Comparison of ENCODE assay signal across 1 cellular context in the genomic region with DNA sequence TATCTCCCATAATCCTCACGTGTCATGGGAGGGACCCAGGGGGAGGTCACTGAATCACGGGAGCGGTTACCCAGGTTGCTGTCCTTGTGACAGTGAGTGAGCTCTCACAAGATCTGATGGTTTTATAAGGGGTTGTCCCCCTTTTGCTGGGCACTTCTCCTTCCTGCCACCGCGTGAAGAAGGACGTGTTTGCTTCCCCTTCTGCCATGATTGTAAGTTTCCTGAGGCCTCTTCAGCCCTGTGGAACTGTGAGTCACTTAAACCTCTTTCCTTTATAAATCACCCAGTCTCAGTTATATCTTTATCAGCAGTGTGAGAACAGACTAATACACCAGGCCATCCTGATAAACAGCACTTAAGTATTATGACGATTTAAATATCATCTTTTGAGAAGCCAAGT.
TF ChIP-seq lines count a peak whose summit lies in the region.

No MANE protein-coding gene starts in this region.

TF ChIP-seq in K562, 482 proteins besides CTCF, POLR2A, EP300 and RAD21:
- TF ChIP-seq LCOR (CRISPR knock-in tag; IDR thresholded peaks at IDR 0.05) (no peak), ZNF766 (CRISPR knock-in tag; conservative IDR thresholded peaks at IDR 0.05) (peak; percentile 96), HOXB6 (CRISPR knock-in tag; IDR thresholded peaks at IDR 0.05; ENCODE audit: borderline replicate concordance) (no peak), KAT7 (CRISPR knock-in tag; IDR thresholded peaks at IDR 0.05; ENCODE audit: borderline replicate concordance) (no peak), CBX1 (IDR thresholded peaks at IDR 0.05; ENCODE audit: low read depth) (no peak), SNIP1 (IDR thresholded peaks at IDR 0.05; ENCODE audit: low read depth) (no peak), TCF7 (IDR thresholded peaks at IDR 0.05; ENCODE audit: borderline replicate concordance) (no peak), TCF7L2 (IDR thresholded peaks at IDR 0.05; ENCODE audit: low read depth, low read length) (no peak), BDP1 (IDR thresholded peaks at IDR 0.05; ENCODE audit: insufficient read depth, insufficient read length) (no peak), ARID1B (IDR thresholded peaks at IDR 0.05) (0 out of 2 replicates have a peak, but pooled peaks have one; percentile 11), RERE (CRISPR knock-in tag; IDR thresholded peaks at IDR 0.05; ENCODE audit: borderline replicate concordance) (no peak), HNRNPK (IDR thresholded peaks at IDR 0.05; ENCODE audit: low read depth, low read length, poor library complexity, severe bottlenecking) (no peak), DPF2 (IDR thresholded peaks at IDR 0.05) (no peak), CBFA2T3 (IDR thresholded peaks at IDR 0.05) (0 out of 2 replicates have a peak, but pooled peaks have one; percentile 12), FOSL1 (tag; conservative IDR thresholded peaks at IDR 0.05) (peak; percentile 52), JUNB (CRISPR knock-in tag; conservative IDR thresholded peaks at IDR 0.05) (no peak), MLLT1 (IDR thresholded peaks at IDR 0.05) (no peak)
- TF ChIP-seq, protein P1, sequence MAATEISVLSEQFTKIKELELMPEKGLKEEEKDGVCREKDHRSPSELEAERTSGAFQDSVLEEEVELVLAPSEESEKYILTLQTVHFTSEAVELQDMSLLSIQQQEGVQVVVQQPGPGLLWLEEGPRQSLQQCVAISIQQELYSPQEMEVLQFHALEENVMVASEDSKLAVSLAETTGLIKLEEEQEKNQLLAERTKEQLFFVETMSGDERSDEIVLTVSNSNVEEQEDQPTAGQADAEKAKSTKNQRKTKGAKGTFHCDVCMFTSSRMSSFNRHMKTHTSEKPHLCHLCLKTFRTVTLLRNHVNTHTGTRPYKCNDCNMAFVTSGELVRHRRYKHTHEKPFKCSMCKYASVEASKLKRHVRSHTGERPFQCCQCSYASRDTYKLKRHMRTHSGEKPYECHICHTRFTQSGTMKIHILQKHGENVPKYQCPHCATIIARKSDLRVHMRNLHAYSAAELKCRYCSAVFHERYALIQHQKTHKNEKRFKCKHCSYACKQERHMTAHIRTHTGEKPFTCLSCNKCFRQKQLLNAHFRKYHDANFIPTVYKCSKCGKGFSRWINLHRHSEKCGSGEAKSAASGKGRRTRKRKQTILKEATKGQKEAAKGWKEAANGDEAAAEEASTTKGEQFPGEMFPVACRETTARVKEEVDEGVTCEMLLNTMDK (IDR thresholded peaks at IDR 0.05; ENCODE audit: borderline replicate concordance, insufficient read depth, low read depth, low read length, poor library complexity, severe bottlenecking) = no peak
- TF ChIP-seq, protein P2, sequence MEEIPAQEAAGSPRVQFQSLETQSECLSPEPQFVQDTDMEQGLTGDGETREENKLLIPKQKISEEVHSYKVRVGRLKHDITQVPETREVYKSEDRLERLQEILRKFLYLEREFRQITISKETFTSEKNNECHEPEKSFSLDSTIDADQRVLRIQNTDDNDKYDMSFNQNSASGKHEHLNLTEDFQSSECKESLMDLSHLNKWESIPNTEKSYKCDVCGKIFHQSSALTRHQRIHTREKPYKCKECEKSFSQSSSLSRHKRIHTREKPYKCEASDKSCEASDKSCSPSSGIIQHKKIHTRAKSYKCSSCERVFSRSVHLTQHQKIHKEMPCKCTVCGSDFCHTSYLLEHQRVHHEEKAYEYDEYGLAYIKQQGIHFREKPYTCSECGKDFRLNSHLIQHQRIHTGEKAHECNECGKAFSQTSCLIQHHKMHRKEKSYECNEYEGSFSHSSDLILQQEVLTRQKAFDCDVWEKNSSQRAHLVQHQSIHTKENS (CRISPR knock-in tag; IDR thresholded peaks at IDR 0.05) = no peak
- TF ChIP-seq, protein P3, sequence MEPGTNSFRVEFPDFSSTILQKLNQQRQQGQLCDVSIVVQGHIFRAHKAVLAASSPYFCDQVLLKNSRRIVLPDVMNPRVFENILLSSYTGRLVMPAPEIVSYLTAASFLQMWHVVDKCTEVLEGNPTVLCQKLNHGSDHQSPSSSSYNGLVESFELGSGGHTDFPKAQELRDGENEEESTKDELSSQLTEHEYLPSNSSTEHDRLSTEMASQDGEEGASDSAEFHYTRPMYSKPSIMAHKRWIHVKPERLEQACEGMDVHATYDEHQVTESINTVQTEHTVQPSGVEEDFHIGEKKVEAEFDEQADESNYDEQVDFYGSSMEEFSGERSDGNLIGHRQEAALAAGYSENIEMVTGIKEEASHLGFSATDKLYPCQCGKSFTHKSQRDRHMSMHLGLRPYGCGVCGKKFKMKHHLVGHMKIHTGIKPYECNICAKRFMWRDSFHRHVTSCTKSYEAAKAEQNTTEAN (CRISPR knock-in tag; IDR thresholded peaks at IDR 0.05) = no peak
- TF ChIP-seq, protein P4, sequence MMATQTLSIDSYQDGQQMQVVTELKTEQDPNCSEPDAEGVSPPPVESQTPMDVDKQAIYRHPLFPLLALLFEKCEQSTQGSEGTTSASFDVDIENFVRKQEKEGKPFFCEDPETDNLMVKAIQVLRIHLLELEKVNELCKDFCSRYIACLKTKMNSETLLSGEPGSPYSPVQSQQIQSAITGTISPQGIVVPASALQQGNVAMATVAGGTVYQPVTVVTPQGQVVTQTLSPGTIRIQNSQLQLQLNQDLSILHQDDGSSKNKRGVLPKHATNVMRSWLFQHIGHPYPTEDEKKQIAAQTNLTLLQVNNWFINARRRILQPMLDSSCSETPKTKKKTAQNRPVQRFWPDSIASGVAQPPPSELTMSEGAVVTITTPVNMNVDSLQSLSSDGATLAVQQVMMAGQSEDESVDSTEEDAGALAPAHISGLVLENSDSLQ (IDR thresholded peaks at IDR 0.05) = peak; percentile 31; the same call in 1 of the 2 replicates
